Comparison of ENCODE assay signal across 8 cellular contexts in the genomic region with DNA sequence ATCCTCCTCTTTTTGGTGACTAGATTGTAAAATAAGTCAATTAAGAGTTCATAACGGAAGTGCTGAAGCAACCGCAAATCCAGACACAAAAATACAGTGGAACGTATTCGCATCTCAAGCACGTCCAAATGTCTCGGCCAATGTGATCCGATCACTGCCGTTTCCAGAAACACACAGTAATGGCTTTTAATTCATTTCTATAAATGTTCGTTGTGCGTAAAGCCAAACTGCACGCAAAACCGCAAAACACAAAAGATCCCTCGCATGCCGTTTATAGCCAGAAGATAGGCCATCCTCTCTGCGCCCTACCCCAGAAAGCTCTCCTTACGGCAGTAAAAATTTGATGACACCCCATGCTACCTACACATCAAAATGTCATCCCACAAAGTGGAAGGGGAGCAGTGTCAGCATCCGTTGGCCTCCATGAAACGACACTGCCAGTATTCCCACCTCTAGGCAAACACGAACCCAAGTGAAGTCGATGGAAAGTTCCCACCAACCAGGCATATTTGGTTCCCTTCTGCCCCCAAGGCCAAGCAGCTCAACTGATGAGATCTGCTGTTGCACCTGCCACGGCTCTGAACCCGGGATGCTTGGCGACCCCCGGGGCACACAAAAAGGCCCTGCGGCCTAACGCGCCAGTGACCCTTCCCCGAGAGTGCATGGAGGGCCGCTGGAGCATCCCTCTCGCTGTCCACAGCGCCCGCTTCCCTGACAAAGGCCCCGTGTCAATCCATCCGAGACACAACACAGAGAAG. TPM values are rescaled to one million over a fixed set of nuclear protein-coding genes. Genes with fewer than 3 reads are reported as not detected.
DNase-seq lines count a peak whose midpoint lies in the region; ATAC-seq and TF ChIP-seq lines count a peak whose summit lies in the region.

No MANE protein-coding gene starts in this region.

- DNase-seq in heart left ventricle (no peak), Right ventricle myocardium superior (no peak), T-helper 17 cell (no peak), fibroblast of the aortic adventitia (ENCODE audit: low read depth) (no peak), ovary (peak in 1 of 5 donors; percentile 24), NCI-H524 (lab: John Stamatoyannopoulos, UW) (no peak)

- H3K27me3 Mint-ChIP-seq in T-helper 17 cell = no peaks in the 10 kb centered on the region

- H3K36me3 Mint-ChIP-seq in T-helper 17 cell (ENCODE audit: low read depth) = peaks cover 4% of the 10 kb centered on the region

- H3K27me3 ChIP-seq in heart left ventricle (no peaks in the 10 kb centered on the region), ovary (no peaks in the 10 kb centered on the region)

- H3K27ac ChIP-seq in heart left ventricle (peak overlapping the region in 6 of 12 donors; percentile 62 to 94 (median 86)), ovary (no peak overlapping the region)

- no peak for TF ChIP-seq POLR2A in heart left ventricle (IDR thresholded peaks at IDR 0.05)
- no peak for TF ChIP-seq POLR2A in ovary (IDR thresholded peaks at IDR 0.05)

- H3K4me3 ChIP-seq in heart left ventricle (peak overlapping the region; percentile 72 to 100 (median 94)), fibroblast of the aortic adventitia (ENCODE audit: low read depth, low read length) (peak overlapping the region; percentile 78), ovary (peak overlapping the region; percentile 64)

- intact Hi-C loops in heart left ventricle (cut with DNase I) = loop anchor here in 9 of 10 donors (5.0 to 10.0 kb wide), 7 partner anchors 86 to 436 kb away; no protein-coding TSS in a partner anchor
- intact Hi-C loops in Right ventricle myocardium superior (cut with DNase I) = loop anchor here (10.0 kb wide), 2 partner anchors 96 to 436 kb away; no protein-coding TSS in a partner anchor
- intact Hi-C loops in ovary (cut with DNase I) = loop anchor here in 1 of 4 donors (5.0 to 10.0 kb wide), 2 partner anchors 184 to 446 kb away; no protein-coding TSS in a partner anchor

- peak overlapping the region; percentile 80 for H3K27ac Mint-ChIP-seq in T-helper 17 cell

- H3K4me1 ChIP-seq in heart left ventricle (peaks cover 0 to 25% (median 12%) of the 10 kb centered on the region in 12 donors), ovary (ENCODE audit: insufficient read depth) (peaks cover 7% of the 10 kb centered on the region)

- TF ChIP-seq EP300 in ovary (IDR thresholded peaks at IDR 0.05) = no peak

- peak overlapping the region; percentile 98 for H3K4me3 Mint-ChIP-seq in T-helper 17 cell

- WGBS in heart left ventricle, 4 donors = 52 to 74% (median 60%) methylated on average over 28 to 34 of the region's 34 CpGs
- WGBS in ovary, 3 donors = 49 to 52% (median 51%) methylated on average over 34 of the region's 34 CpGs

- no peaks in the 10 kb centered on the region for H3K9me3 ChIP-seq in heart left ventricle
- H3K9me3 ChIP-seq in T-helper 17 cell (ENCODE audit: control insufficient read depth, low read length, poor library complexity, severe bottlenecking) = no peaks in the 10 kb centered on the region
- H3K9me3 ChIP-seq in ovary = no peaks in the 10 kb centered on the region

- H3K36me3 ChIP-seq in heart left ventricle (no peaks in the 10 kb centered on the region), ovary (no peaks in the 10 kb centered on the region)

- peaks cover 14% of the 10 kb centered on the region for H3K4me1 Mint-ChIP-seq in T-helper 17 cell

- no peak for TF ChIP-seq CTCF in heart left ventricle (IDR thresholded peaks at IDR 0.05)
- TF ChIP-seq CTCF in fibroblast of the aortic adventitia (IDR thresholded peaks at IDR 0.05; ENCODE audit: insufficient read depth, low read length) = no peak
- no peak for TF ChIP-seq CTCF in ovary (IDR thresholded peaks at IDR 0.05)

- no peak for ATAC-seq in heart left ventricle
- no peak for ATAC-seq in Right ventricle myocardium superior (ENCODE audit: poor library complexity)
- no peak for ATAC-seq in T-helper 17 cell
- no peak for ATAC-seq in HG02870 (IDR thresholded peaks at IDR 0.05; ENCODE audit: unreplicated experiment)
- ATAC-seq in HG02571 (IDR thresholded peaks at IDR 0.05; ENCODE audit: unreplicated experiment) = no peak

RNA-seq across cellular contexts. Expression of a gene that starts 1.4 kb away (rescaled TPM):
- 10 to 100 TPM; 16.2 to 30.7 (median 23.9) TPM for total RNA-seq in heart left ventricle
- polyA plus RNA-seq in heart left ventricle = 10 to 100 TPM in 1 of 2 donors, 1 to 10 TPM in 1; 6.3 to 14.7 TPM
- 20.0 TPM for total RNA-seq in Right ventricle myocardium superior
- 10 to 100 TPM; 54.3 to 60.9 TPM for total RNA-seq in T-helper 17 cell
- total RNA-seq in fibroblast of the aortic adventitia (ENCODE audit: low replicate concordance) = 14.1 and 22.1 TPM in 2 replicates
- 10 to 100 TPM; 25.3 to 47.3 (median 37.2) TPM for total RNA-seq in ovary
- polyA plus RNA-seq in ovary = 10 to 100 TPM; 12.3 to 28.3 TPM

RNA-seq across cellular contexts. Expression of a gene that starts 28.6 kb away (rescaled TPM):
- total RNA-seq in heart left ventricle = 100 to 1,000 TPM; 572 to 886 (median 746) TPM
- 1,000 to 10,000 TPM; 1,054 to 1,760 TPM for polyA plus RNA-seq in heart left ventricle
- 532 TPM for total RNA-seq in Right ventricle myocardium superior
- total RNA-seq in T-helper 17 cell = 1,000 to 10,000 TPM; 1,682 to 1,686 TPM
- total RNA-seq in fibroblast of the aortic adventitia (ENCODE audit: low replicate concordance) = 1,546 and 1,914 TPM in 2 replicates
- total RNA-seq in ovary = 1,000 to 10,000 TPM; 1,882 to 2,969 (median 2,080) TPM
- 1,000 to 10,000 TPM; 2,099 to 3,614 TPM for polyA plus RNA-seq in ovary

RNA-seq across cellular contexts. Expression of a gene that starts 37.9 kb away (rescaled TPM):
- 100 to 1,000 TPM; 102 to 197 (median 136) TPM for total RNA-seq in heart left ventricle
- 10 to 100 TPM; 35.9 to 60.3 TPM for polyA plus RNA-seq in heart left ventricle
- 98.1 TPM for total RNA-seq in Right ventricle myocardium superior
- 10 to 100 TPM; 53.5 to 53.7 TPM for total RNA-seq in T-helper 17 cell
- 112 and 133 TPM in 2 replicates for total RNA-seq in fibroblast of the aortic adventitia (ENCODE audit: low replicate concordance)
- 10 to 100 TPM; 26.8 to 94.6 (median 68.1) TPM for total RNA-seq in ovary
- polyA plus RNA-seq in ovary = 10 to 100 TPM; 22.1 to 49.0 TPM
